Comparison of ENCODE assay signal across 1 cellular context in genomic region chr19:57302727-57303401, GRCh38.
TF ChIP-seq lines count a peak whose summit lies in the region.

No MANE protein-coding gene starts in this region.

TF ChIP-seq in WTC11, 78 proteins besides CTCF, POLR2A, EP300 and RAD21 (continued from another document):
- no peak for TF ChIP-seq E2F1 (CRISPR knock-in tag; IDR thresholded peaks at IDR 0.05)
- TF ChIP-seq ZNF232 (CRISPR knock-in tag; IDR thresholded peaks at IDR 0.05): no peak
- no peak for TF ChIP-seq ERG (CRISPR knock-in tag; IDR thresholded peaks at IDR 0.05)
TF ChIP-seq in WTC11: peak in this region for 0.
